Comparison of ENCODE assay signal across 20 cellular contexts in the genomic region with DNA sequence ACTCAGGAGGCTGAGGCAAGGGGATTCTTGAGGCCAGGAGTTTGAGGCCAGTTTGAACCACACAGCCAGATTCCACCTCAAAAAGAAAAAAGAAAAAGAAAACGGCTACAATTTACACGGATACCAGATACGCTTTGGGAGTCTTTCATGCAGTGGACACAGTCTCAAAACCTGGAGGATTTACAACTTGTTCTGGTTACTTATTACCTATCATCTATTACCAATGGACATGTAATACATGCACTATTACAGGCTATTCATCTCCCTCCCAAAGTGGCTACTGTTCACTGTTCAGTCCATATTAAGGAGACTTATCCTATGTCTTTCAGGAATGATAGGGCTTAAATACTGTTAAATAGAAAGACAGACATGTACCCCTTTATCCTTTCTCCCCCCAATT.
"Had no signal": no experiment of that assay in that cellular context is flagged by ENCODE, and none has a peak within 500 bp of the region (broad histone marks: within the 10 kb centered on the region; RNA-seq: fewer than 3 reads in every experiment).

No MANE protein-coding gene starts in this region.

- H3K27ac ChIP-seq: coronary artery, dorsolateral prefrontal cortex, esophagus muscularis mucosa, foreskin keratinocyte, gastroesophageal sphincter, heart left ventricle, left lung, lower lobe of right lung had no signal

- FAIRE-seq: colon, endothelial cell of umbilical vein, frontal cortex, islet of Langerhans, keratinocyte had no signal

- H3K9me3 ChIP-seq: esophagus muscularis mucosa, gastroesophageal sphincter, heart left ventricle, left lung, lower lobe of right lung had no signal

- H3K27me3 ChIP-seq: dorsolateral prefrontal cortex, esophagus muscularis mucosa, foreskin keratinocyte, gastroesophageal sphincter, heart left ventricle, left lung had no signal

- H3K4me3 ChIP-seq: coronary artery, dorsolateral prefrontal cortex, esophagus muscularis mucosa, gastroesophageal sphincter, heart left ventricle, left lung, lower lobe of right lung had no signal

- ATAC-seq: foreskin keratinocyte, gastroesophageal sphincter, heart left ventricle, left cardiac atrium, left lung, left ventricle myocardium superior, lower lobe of right lung had no signal

- H3K4me1 ChIP-seq: foreskin keratinocyte, gastroesophageal sphincter, heart left ventricle, left lung, lower lobe of right lung had no signal

- DNase-seq: dermis blood vessel endothelial cell; dorsolateral prefrontal cortex; effector CD4-positive, alpha-beta T cell; effector memory CD4-positive, alpha-beta T cell; foreskin keratinocyte; heart left ventricle; hippocampal formation; left cardiac atrium; left lung; left ventricle myocardium superior; lower lobe of right lung; mesenchymal stem cell had no signal

- H3K36me3 ChIP-seq: esophagus muscularis mucosa, gastroesophageal sphincter, heart left ventricle, left lung, lower lobe of right lung had no signal
